Comparison of ENCODE assay signal across 22 cellular contexts in genomic region chr5:105475401-105475800, GRCh38.
"Had no signal": no experiment of that assay in that cellular context is flagged by ENCODE, and none has a peak within 500 bp of the region (broad histone marks: within the 10 kb centered on the region; RNA-seq: fewer than 3 reads in every experiment).

No MANE protein-coding gene starts in this region.

- H3K36me3 ChIP-seq: heart right ventricle, left ventricle myocardium inferior, prostate gland had no signal

- H3K9me3 ChIP-seq: body of pancreas, prostate gland had no signal

- DNase-seq: activated CD4-positive, alpha-beta T cell treated with anti-CD3 and anti-CD28 coated beads, Interleukin-2, amount 50 U/mL, for 48 hours; activated CD4-positive, CD25-positive, alpha-beta regulatory T cell treated with anti-CD3 and anti-CD28 coated beads, Interleukin-2, amount 50 U/mL, for 72 hours; activated CD8-positive, alpha-beta memory T cell treated with anti-CD3 and anti-CD28 coated beads, Interleukin-2, amount 10 ng/mL, durations not matched to agents 7 days and 5 days; activated effector memory CD4-positive, alpha-beta T cell treated with anti-CD3 and anti-CD28 coated beads, Interleukin-2, amount 50 U/mL, for 16 hours; activated T-cell treated with anti-CD3 and anti-CD28 coated beads, Interleukin-2, amount 50 U/mL, for 4 hours; amniotic stem cell; body of pancreas; central memory CD4-positive, alpha-beta T cell; effector CD4-positive, alpha-beta T cell; heart right ventricle; kidney; left ventricle myocardium inferior; mesenchymal stem cell; occipital lobe; stimulated activated CD4-positive, alpha-beta T cell treated with anti-CD3 and anti-CD28 coated beads, Interleukin-2, amount 100 ng/mL, for 24 hours; stimulated activated naive CD4-positive, alpha-beta T cell; substantia nigra had no signal

- ATAC-seq: activated CD8-positive, alpha-beta memory T cell treated with anti-CD3 and anti-CD28 coated beads, Interleukin-2, amount 10 ng/mL, durations not matched to agents 7 days and 5 days; activated naive CD4-positive, alpha-beta T cell treated with anti-CD3 and anti-CD28 coated beads, Interleukin-2, amount 50 U/mL, for 72 hours; activated T-cell treated with anti-CD3 and anti-CD28 coated beads, Interleukin-2, amount 50 U/mL, for 4 hours; body of pancreas; heart right ventricle; natural killer cell treated with Interleukin-12 subunit alpha and Interleukin-12 subunit beta and Interleukin-15 and Interleukin-18, amount 100 ng/mL, for 72 hours; sciatic nerve had no signal

- H3K4me1 ChIP-seq: body of pancreas, heart right ventricle, left ventricle myocardium inferior, prostate gland had no signal

- H3K27ac ChIP-seq: body of pancreas, coronary artery, heart right ventricle, left ventricle myocardium inferior, prostate gland had no signal

- H3K4me3 ChIP-seq: body of pancreas, coronary artery, heart right ventricle, left ventricle myocardium inferior, prostate gland had no signal
